8 cellular contexts compared by ENCODE assay signal in the genomic region with DNA sequence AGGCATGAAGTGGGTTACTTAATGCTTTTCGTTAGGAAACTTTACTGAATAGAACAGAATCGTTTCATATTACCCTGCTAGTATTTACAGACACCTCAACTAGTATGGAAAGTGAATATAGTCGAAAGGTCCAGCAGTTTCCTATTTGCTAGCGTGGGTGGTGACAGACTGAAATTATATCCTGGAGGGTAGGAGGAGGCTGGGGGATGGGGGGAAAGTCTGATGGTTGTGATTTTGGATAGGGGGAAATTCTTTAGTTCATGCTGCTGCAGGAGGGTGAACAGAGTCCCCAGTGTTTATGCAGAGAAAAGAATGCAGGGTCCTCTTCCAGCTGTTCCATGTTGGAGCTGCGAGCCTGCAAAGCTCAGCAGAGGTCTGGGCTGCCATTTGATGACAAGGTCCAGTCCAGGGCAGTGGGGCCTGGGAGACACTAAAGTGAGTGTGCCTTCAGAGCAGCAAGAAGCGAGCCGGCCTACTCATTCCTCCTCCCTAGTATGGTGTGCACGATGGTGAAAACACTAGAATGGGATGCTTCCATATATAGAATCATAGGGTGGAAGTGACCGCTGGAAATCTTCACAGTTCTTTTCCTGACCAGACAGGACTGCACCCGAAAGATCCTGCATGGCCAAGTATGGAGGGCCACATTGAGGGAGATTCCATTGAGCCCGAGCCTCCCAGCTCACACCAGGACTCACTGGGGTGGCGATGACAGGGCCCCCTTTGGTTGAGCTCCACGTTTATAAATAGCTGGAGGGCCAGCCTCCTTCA. TPM values are rescaled to one million over a fixed set of nuclear protein-coding genes. Genes with fewer than 3 reads are reported as not detected.
A peak's percentile ranks its signal among the peaks of the same experiment; 100 is the strongest.
DNase-seq lines count a peak whose midpoint lies in the region; ATAC-seq and TF ChIP-seq lines count a peak whose summit lies in the region.

No MANE protein-coding gene starts in this region.

- CTCF ChIA-PET in activated CD8-positive, alpha-beta memory T cell treated with anti-CD3 and anti-CD28 coated beads, Interleukin-2, amount 10 ng/mL, durations not matched to agents 7 days and 5 days (lab: Charles Lee) = interaction anchor here (0.5 to 8.5 kb wide), 5 partner anchors 34 to 206 kb away, joined by 3 to 246 read pairs (median 4); partner anchors contain the start of gene CDKN3

- H3K4me3 Mint-ChIP-seq in activated CD8-positive, alpha-beta memory T cell treated with anti-CD3 and anti-CD28 coated beads, Interleukin-2, amount 10 ng/mL, durations not matched to agents 7 days and 5 days = no peak overlapping the region

- peak in 1 of 2 donors; percentile 23 for TF ChIP-seq POLR2A in gastroesophageal sphincter (IDR thresholded peaks at IDR 0.05)
- TF ChIP-seq POLR2A in ovary (IDR thresholded peaks at IDR 0.05) = no peak

- no peak overlapping the region for H3K27ac Mint-ChIP-seq in activated CD8-positive, alpha-beta memory T cell treated with anti-CD3 and anti-CD28 coated beads, Interleukin-2, amount 10 ng/mL, durations not matched to agents 7 days and 5 days

- TF ChIP-seq CTCF in WERI-Rb-1 (IDR thresholded peaks at IDR 0.05; ENCODE audit: low read depth, low read length) (no peak), gastroesophageal sphincter (IDR thresholded peaks at IDR 0.05) (no peak), ovary (IDR thresholded peaks at IDR 0.05) (no peak)

- peaks cover 39% of the 10 kb centered on the region for H3K27me3 Mint-ChIP-seq in activated CD8-positive, alpha-beta memory T cell treated with anti-CD3 and anti-CD28 coated beads, Interleukin-2, amount 10 ng/mL, durations not matched to agents 7 days and 5 days

- DNase-seq in Daoy (ENCODE audit: low read depth) = peak; percentile 37
- DNase-seq in WERI-Rb-1 = no peak
- no peak for DNase-seq in ovary
- DNase-seq in activated CD8-positive, alpha-beta memory T cell treated with anti-CD3 and anti-CD28 coated beads, Interleukin-2, amount 10 ng/mL, durations not matched to agents 7 days and 5 days = no peak
- DNase-seq in NCI-H748 treated with DMSO at 0.1 percent for 48 hours (lab: John Stamatoyannopoulos, UW) = no peak
- no peak for DNase-seq in iPS-NIHi7 (ENCODE audit: extremely low spot score)
- DNase-seq in NCI-H69 (lab: John Stamatoyannopoulos, UW) = no peak

- H3K4me3 ChIP-seq in WERI-Rb-1 (ENCODE audit: low read depth, low read length) (peak overlapping the region; percentile 94), gastroesophageal sphincter (peak overlapping the region; percentile 11 to 88), ovary (peak overlapping the region; percentile 14)

- H3K4me1 ChIP-seq in gastroesophageal sphincter = peaks cover 0 to 52% (median 18%) of the 10 kb centered on the region in 3 donors
- peaks cover 2% of the 10 kb centered on the region for H3K4me1 ChIP-seq in ovary (ENCODE audit: insufficient read depth)

- H3K36me3 ChIP-seq in WERI-Rb-1 = peaks cover 21% of the 10 kb centered on the region
- peaks cover 0 to 4% of the 10 kb centered on the region in 2 donors for H3K36me3 ChIP-seq in gastroesophageal sphincter
- no peaks in the 10 kb centered on the region for H3K36me3 ChIP-seq in ovary

- 15 to 25% methylated on average over 8 to 10 of the region's 13 CpGs for WGBS in gastroesophageal sphincter (ENCODE audit: low coverage in 1 of 2), 2 donors
- 51 to 64% (median 56%) methylated on average over 13 of the region's 13 CpGs for WGBS in ovary, 3 donors

- no peak overlapping the region for H3K27ac ChIP-seq in WERI-Rb-1
- peak overlapping the region; percentile 91 to 100 (median 96) for H3K27ac ChIP-seq in gastroesophageal sphincter
- no peak overlapping the region for H3K27ac ChIP-seq in ovary

- H3K9me3 Mint-ChIP-seq in activated CD8-positive, alpha-beta memory T cell treated with anti-CD3 and anti-CD28 coated beads, Interleukin-2, amount 10 ng/mL, durations not matched to agents 7 days and 5 days (ENCODE audit: low read depth) = peaks cover 4% of the 10 kb centered on the region

- H3K36me3 Mint-ChIP-seq in activated CD8-positive, alpha-beta memory T cell treated with anti-CD3 and anti-CD28 coated beads, Interleukin-2, amount 10 ng/mL, durations not matched to agents 7 days and 5 days = peaks cover 14% of the 10 kb centered on the region

- TF ChIP-seq EP300 in gastroesophageal sphincter (IDR thresholded peaks at IDR 0.05) (no peak), ovary (IDR thresholded peaks at IDR 0.05) (no peak)

- intact Hi-C loops in ovary (cut with DNase I) = loop anchor here in 3 of 4 donors (5.0 kb wide), 3 partner anchors 123 to 483 kb away; partner anchors contain the start of gene MAPK1IP1L (in 1 of the 3)

- H3K4me1 Mint-ChIP-seq in activated CD8-positive, alpha-beta memory T cell treated with anti-CD3 and anti-CD28 coated beads, Interleukin-2, amount 10 ng/mL, durations not matched to agents 7 days and 5 days = peaks cover 19% of the 10 kb centered on the region

- H3K9me3 ChIP-seq in WERI-Rb-1 (ENCODE audit: severe bottlenecking) (no peaks in the 10 kb centered on the region), gastroesophageal sphincter (no peaks in the 10 kb centered on the region), ovary (no peaks in the 10 kb centered on the region)

- no peak for ATAC-seq in gastroesophageal sphincter
- no peak for ATAC-seq in activated CD8-positive, alpha-beta memory T cell treated with anti-CD3 and anti-CD28 coated beads, Interleukin-2, amount 10 ng/mL, durations not matched to agents 7 days and 5 days

- H3K27me3 ChIP-seq in WERI-Rb-1 (ENCODE audit: insufficient read depth, low read depth, severe bottlenecking) (no peaks in the 10 kb centered on the region), gastroesophageal sphincter (no peaks in the 10 kb centered on the region), ovary (no peaks in the 10 kb centered on the region)

RNA-seq across cellular contexts. Expression of gene SAMD4A, which starts 2.1 kb away (rescaled TPM):
- total RNA-seq in Daoy (2014; rRNA removed; shearing (Covaris generic)) = 14.4 and 17.8 TPM in 2 replicates
- total RNA-seq in gastroesophageal sphincter = 100 to 1,000 TPM in 2 of 4 donors, 10 to 100 TPM in 2; 65.2 to 163 (median 89.7) TPM
- total RNA-seq in ovary = 10 to 100 TPM in 2 of 7 donors, 1 to 10 TPM in 5; 4.6 to 22.4 (median 7.3) TPM
- polyA plus RNA-seq in ovary = 10 to 100 TPM in 1 of 2 donors, 1 to 10 TPM in 1; 2.3 to 13.0 TPM
- total RNA-seq in activated CD8-positive, alpha-beta memory T cell treated with anti-CD3 and anti-CD28 coated beads, Interleukin-2, amount 10 ng/mL, durations not matched to agents 7 days and 5 days = 1 to 10 TPM; 1.6 to 1.7 TPM

RNA-seq across cellular contexts. Expression of gene CGRRF1, which starts 59.3 kb away (rescaled TPM):
- total RNA-seq in Daoy (2014; rRNA removed; shearing (Covaris generic)) = 15.2 and 19.5 TPM in 2 replicates
- total RNA-seq in gastroesophageal sphincter (10 to 100 TPM; 12.3 to 32.8 (median 22.2) TPM), ovary (10 to 100 TPM; 20.3 to 36.7 (median 25.2) TPM)
- 10 to 100 TPM; 17.9 to 18.5 TPM for polyA plus RNA-seq in ovary
- 10 to 100 TPM in 1 of 2 experiments, 1 to 10 TPM in 1; 10.0 to 10.7 TPM for total RNA-seq in activated CD8-positive, alpha-beta memory T cell treated with anti-CD3 and anti-CD28 coated beads, Interleukin-2, amount 10 ng/mL, durations not matched to agents 7 days and 5 days

Comparison
In these comparisons a context has a peak if more than half of its experiments do, and no peak if none do; other contexts are left out.
1. H3K27ac ChIP-seq: peak in gastroesophageal sphincter (4 of 4); none in WERI-Rb-1 (single experiment) and ovary (0 of 2).
2. H3K4me3 ChIP-seq: peak in every context shown above with its lines; median percentile 94 in WERI-Rb-1; 50 in gastroesophageal sphincter; 14 in ovary.